In genomic region chr1:160256396-160257046, GRCh38 we compare ENCODE assay signal across 10 cellular contexts. TPM values are rescaled to one million over a fixed set of nuclear protein-coding genes. Genes with fewer than 3 reads are reported as not detected.
A peak's percentile ranks its signal among the peaks of the same experiment; 100 is the strongest.
DNase-seq lines count a peak whose midpoint lies in the region; ATAC-seq and TF ChIP-seq lines count a peak whose summit lies in the region.
"Had no signal": no experiment of that assay in that cellular context is flagged by ENCODE, and none has a peak within 500 bp of the region (broad histone marks: within the 10 kb centered on the region; RNA-seq: fewer than 3 reads in every experiment).

No MANE protein-coding gene starts in this region.

- H3K9ac ChIP-seq in HCT116 (ENCODE audit: low read length) (no peak overlapping the region), adipocyte (ENCODE audit: low read length) (peak overlapping the region; percentile 25)

- CTCF ChIA-PET in HCT116 (lab: Charles Lee): no interaction called here
- CTCF ChIA-PET in T-cell (lab: Charles Lee): interaction anchor here in 1 of 2 donors (1.1 to 1.2 kb wide), 2 partner anchors 29 to 35 kb away, joined by 3 to 5 read pairs; no protein-coding TSS in a partner anchor

- H3K4me3 ChIP-seq in HCT116 (replicated peaks in 1 of 2; ENCODE audit: low read depth in 1 of 2, low read length in 2 of 2) (no peak overlapping the region), adipocyte (ENCODE audit: low read length) (peak overlapping the region; percentile 44)
- H3K4me3 ChIP-seq: K562 had no signal

- TF ChIP-seq RAD21 in HCT116 (IDR thresholded peaks at IDR 0.05; ENCODE audit: low read depth): no peak

- peak overlapping the region; percentile 24; the same call in 1 of the 2 replicates for H3K27ac ChIP-seq in HCT116 (ENCODE audit: low read depth, low read length)

- ATAC-seq in HCT116 (no peak), T-cell (replicated peaks in 1 of 4) (no peak), HG03196 (IDR thresholded peaks at IDR 0.05; ENCODE audit: unreplicated experiment) (no peak)
- no peak for ATAC-seq in natural killer cell treated with Interleukin-12 subunit alpha and Interleukin-12 subunit beta and Interleukin-15 and Interleukin-18, amount 100 ng/mL, for 72 hours
- ATAC-seq: K562 had no signal

- H3K9me3 ChIP-seq in HCT116 (ENCODE audit: control insufficient read depth in 1 of 2, insufficient read depth in 1 of 2, low read depth in 1 of 2, low read length in 2 of 2) (no peaks in the 10 kb centered on the region), adipocyte (ENCODE audit: control insufficient read depth, low read length) (no peaks in the 10 kb centered on the region)

- POLR2A ChIA-PET in HCT116 (lab: Charles Lee) (interaction anchor here (1.1 kb wide), 1 partner anchor 92 kb away, joined by 3 read pairs; no protein-coding TSS in a partner anchor), T-cell (lab: Charles Lee) (no interaction called here)

- no peak overlapping the region for H2AFZ ChIP-seq in HCT116 (ENCODE audit: low read depth, low read length, poor library complexity, severe bottlenecking)

- H3K4me2 ChIP-seq in HCT116 (ENCODE audit: low read length): peak overlapping the region; percentile 35; the same call in 1 of the 2 replicates

- peaks cover 23 to 29% of the 10 kb centered on the region in 2 donors for H3K4me1 Mint-ChIP-seq in natural killer cell treated with Interleukin-12 subunit alpha and Interleukin-12 subunit beta and Interleukin-15 and Interleukin-18, amount 100 ng/mL, for 72 hours (ENCODE audit: low read depth in 2 of 2)
- peaks cover 38 to 57% (median 56%) of the 10 kb centered on the region in 3 donors for H3K4me1 Mint-ChIP-seq in T-cell

- H3K36me3 Mint-ChIP-seq in natural killer cell treated with Interleukin-12 subunit alpha and Interleukin-12 subunit beta and Interleukin-15 and Interleukin-18, amount 100 ng/mL, for 72 hours: peaks cover 5% of the 10 kb centered on the region
- H3K36me3 Mint-ChIP-seq in T-cell: peaks cover 10% of the 10 kb centered on the region

- no peaks in the 10 kb centered on the region; the same call in 1 of the 2 replicates for H4K20me1 ChIP-seq in HCT116 (ENCODE audit: insufficient read depth)

- no peak overlapping the region for H3K27ac Mint-ChIP-seq in natural killer cell treated with Interleukin-12 subunit alpha and Interleukin-12 subunit beta and Interleukin-15 and Interleukin-18, amount 100 ng/mL, for 72 hours
- peak overlapping the region in 1 of 2 donors; percentile 28 for H3K27ac Mint-ChIP-seq in T-cell

- RAD21 ChIA-PET in HCT116 (lab: Charles Lee; ENCODE audit: low non-redundant PET in 1 of 2, low total read pairs in 2 of 2, uncharacterized antibody in 2 of 2, unreplicated experiment in 2 of 2): no interaction called here

- 0 out of 4 replicates have a peak, but pooled peaks cover 0 to 5% of the 10 kb centered on the region in 2 experiments for H3K36me3 ChIP-seq in HCT116 (ENCODE audit: control insufficient read depth in 1 of 2, insufficient read depth in 2 of 2, low read length in 2 of 2)
- H3K36me3 ChIP-seq in adipocyte (ENCODE audit: control insufficient read depth, insufficient read depth, low read length, severe bottlenecking): peaks cover 24% of the 10 kb centered on the region

- no peak for TF ChIP-seq CTCF in HCT116 (IDR thresholded peaks at IDR 0.05 in 2 of 3, conservative IDR thresholded peaks at IDR 0.05 in 1 of 3; ENCODE audit: borderline replicate concordance in 1 of 3, insufficient read depth in 1 of 3, low read depth in 2 of 3, low read length in 2 of 3)

- H3K9me3 Mint-ChIP-seq in natural killer cell treated with Interleukin-12 subunit alpha and Interleukin-12 subunit beta and Interleukin-15 and Interleukin-18, amount 100 ng/mL, for 72 hours: no peaks in the 10 kb centered on the region
- no peaks in the 10 kb centered on the region for H3K9me3 Mint-ChIP-seq in T-cell

- intact Hi-C loops in HCT116 (cut with micrococcal nuclease): no loop called here

- no peak for TF ChIP-seq POLR2A in HCT116 (IDR thresholded peaks at IDR 0.05; ENCODE audit: borderline replicate concordance, extremely low read depth, insufficient read depth, insufficient read length)

- DNase-seq in AG08396 (ENCODE audit: low spot score): peak; percentile 42
- DNase-seq in HCT116 (ENCODE audit: low read depth, low spot score): no peak
- peak; percentile 47 for DNase-seq in adipocyte (ENCODE audit: low read depth)
- peak; percentile 68 for DNase-seq in kidney tubule cell (ENCODE audit: low spot score)
- no peak for DNase-seq in activated CD8-positive, alpha-beta memory T cell treated with anti-CD3 and anti-CD28 coated beads for 24 hours
- no peak for DNase-seq in natural killer cell treated with Interleukin-12 subunit alpha and Interleukin-12 subunit beta and Interleukin-15 and Interleukin-18, amount 100 ng/mL, for 72 hours (ENCODE audit: low spot score)
- no peak for DNase-seq in T-cell
- DNase-seq: activated CD4-positive, CD25-positive, alpha-beta regulatory T cell treated with anti-CD3 and anti-CD28 coated beads, Interleukin-2, amount 50 U/mL, for 72 hours had no signal

- H3K79me2 ChIP-seq in HCT116 (ENCODE audit: insufficient read depth, low read length): peaks cover 78% of the 10 kb centered on the region

- peaks cover 26 to 32% of the 10 kb centered on the region in 2 experiments for H3K4me1 ChIP-seq in HCT116 (ENCODE audit: control insufficient read depth in 1 of 2, insufficient read depth in 2 of 2, low read length in 2 of 2)
- peaks cover 50% of the 10 kb centered on the region for H3K4me1 ChIP-seq in adipocyte (ENCODE audit: control insufficient read depth, insufficient read depth, low read length)

- no peaks in the 10 kb centered on the region for H3K27me3 Mint-ChIP-seq in natural killer cell treated with Interleukin-12 subunit alpha and Interleukin-12 subunit beta and Interleukin-15 and Interleukin-18, amount 100 ng/mL, for 72 hours
- no peaks in the 10 kb centered on the region for H3K27me3 Mint-ChIP-seq in T-cell

- no peak overlapping the region for H3K4me3 Mint-ChIP-seq in natural killer cell treated with Interleukin-12 subunit alpha and Interleukin-12 subunit beta and Interleukin-15 and Interleukin-18, amount 100 ng/mL, for 72 hours
- no peak overlapping the region for H3K4me3 Mint-ChIP-seq in T-cell

- BruUV-seq in HCT116 (replicated peaks; lab: Mats Ljungman, UMichigan): no TSS peak

- H3K9me2 ChIP-seq in HCT116 (ENCODE audit: insufficient read depth): no peaks in the 10 kb centered on the region

- H3K27me3 ChIP-seq in HCT116 (ENCODE audit: insufficient read depth, low read length) (no peaks in the 10 kb centered on the region), adipocyte (replicated peaks; ENCODE audit: control insufficient read depth, insufficient read depth, low read length) (no peaks in the 10 kb centered on the region)

TF ChIP-seq in HCT116, 20 proteins besides CTCF, POLR2A, EP300 and RAD21:
- TF ChIP-seq ZNF274 (IDR thresholded peaks at IDR 0.05; ENCODE audit: low read depth, low read length) (no peak), SP1 (IDR thresholded peaks at IDR 0.05; ENCODE audit: low read depth) (no peak)

RNA-seq across cellular contexts. Expression of gene DCAF8, which starts 5.8 kb away (rescaled TPM):
- total RNA-seq in HCT116 (2021; ENCODE audit: unreplicated experiment): 98.1 TPM
- polyA plus RNA-seq in HCT116 (2012): 79.1 and 82.5 TPM in 2 replicates
- total RNA-seq in natural killer cell treated with Interleukin-12 subunit alpha and Interleukin-12 subunit beta and Interleukin-15 and Interleukin-18, amount 100 ng/mL, for 72 hours: 100 to 1,000 TPM in 1 of 2 donors, 10 to 100 TPM in 1; 86.3 to 115 TPM
- total RNA-seq in T-cell: 100 to 1,000 TPM; 173 to 221 (median 209) TPM

RNA-seq across cellular contexts. Expression of gene PEX19, which starts 28.4 kb away (rescaled TPM):
- total RNA-seq in HCT116 (2021; ENCODE audit: unreplicated experiment) (35.9 TPM), T-cell (10 to 100 TPM; 49.8 to 59.5 (median 53.3) TPM)
- polyA plus RNA-seq in HCT116 (2012): 26.3 and 32.2 TPM in 2 replicates
- total RNA-seq in natural killer cell treated with Interleukin-12 subunit alpha and Interleukin-12 subunit beta and Interleukin-15 and Interleukin-18, amount 100 ng/mL, for 72 hours: 10 to 100 TPM; 38.7 to 69.8 TPM

RNA-seq across cellular contexts. Expression of gene PEA15, which starts 51.3 kb away (rescaled TPM):
- 44.0 TPM for total RNA-seq in HCT116 (2021; ENCODE audit: unreplicated experiment)
- polyA plus RNA-seq in HCT116 (2012): 62.8 and 68.8 TPM in 2 replicates
- total RNA-seq in natural killer cell treated with Interleukin-12 subunit alpha and Interleukin-12 subunit beta and Interleukin-15 and Interleukin-18, amount 100 ng/mL, for 72 hours: 10 to 100 TPM; 55.7 to 63.3 TPM
- 10 to 100 TPM; 12.3 to 27.5 (median 15.9) TPM for total RNA-seq in T-cell

Comparison
In these comparisons a context has a peak if more than half of its experiments do, and no peak if none do; other contexts are left out.
1. DNase-seq: peak in AG08396 (single experiment), adipocyte (single experiment) and kidney tubule cell (single experiment); none in HCT116 (single experiment), activated CD8-positive, alpha-beta memory T cell treated with anti-CD3 and anti-CD28 coated beads for 24 hours (single experiment), natural killer cell treated with Interleukin-12 subunit alpha and Interleukin-12 subunit beta and Interleukin-15 and Interleukin-18, amount 100 ng/mL, for 72 hours (single experiment) and T-cell (0 of 34).